ENCODE assay signal across 1 cellular context in genomic region chr16:28202147-28202746, GRCh38.
TF ChIP-seq lines count a peak whose summit lies in the region.

No MANE protein-coding gene starts in this region.

TF ChIP-seq in K562, 482 proteins besides CTCF, POLR2A, EP300 and RAD21 (continued from another document and continues in another):
- no peak for TF ChIP-seq ARID4B (CRISPR knock-in tag; IDR thresholded peaks at IDR 0.05)
- 0 out of 2 replicates have a peak, but pooled peaks have one; percentile 24 for TF ChIP-seq ZEB2 (IDR thresholded peaks at IDR 0.05)
- TF ChIP-seq IRF9 (tag; IDR thresholded peaks at IDR 0.05), result no peak
- no peak for TF ChIP-seq EHMT2 (IDR thresholded peaks at IDR 0.05)
- TF ChIP-seq ZNF583 (CRISPR knock-in tag; IDR thresholded peaks at IDR 0.05), result no peak
- no peak for TF ChIP-seq PBX2 (CRISPR knock-in tag; IDR thresholded peaks at IDR 0.05; ENCODE audit: low read depth)
- TF ChIP-seq PBX2 (tag; conservative IDR thresholded peaks at IDR 0.05; ENCODE audit: low read depth), result no peak
- no peak for TF ChIP-seq SMARCE1 (IDR thresholded peaks at IDR 0.05)
- TF ChIP-seq HMBOX1 (IDR thresholded peaks at IDR 0.05), result peak; percentile 48; the same call in 1 of the 2 replicates
- TF ChIP-seq CHCHD3 (CRISPR knock-in tag; IDR thresholded peaks at IDR 0.05), result no peak
- TF ChIP-seq MYNN (IDR thresholded peaks at IDR 0.05), result no peak
- no peak for TF ChIP-seq MYNN (CRISPR knock-in tag; IDR thresholded peaks at IDR 0.05)
- TF ChIP-seq CLOCK (CRISPR knock-in tag; IDR thresholded peaks at IDR 0.05; ENCODE audit: borderline replicate concordance), result no peak
- TF ChIP-seq GABPB2 (CRISPR knock-in tag; conservative IDR thresholded peaks at IDR 0.05), result no peak
- TF ChIP-seq ILK (tag; IDR thresholded peaks at IDR 0.05; ENCODE audit: borderline replicate concordance, low read depth), result no peak
- TF ChIP-seq SRSF1 (IDR thresholded peaks at IDR 0.05; ENCODE audit: low read depth, low read length), result no peak
- no peak for TF ChIP-seq MXI1 (IDR thresholded peaks at IDR 0.05; ENCODE audit: low read depth, low read length)
- no peak for TF ChIP-seq HOMEZ (CRISPR knock-in tag; IDR thresholded peaks at IDR 0.05)
- no peak for TF ChIP-seq ARID3B (CRISPR knock-in tag; IDR thresholded peaks at IDR 0.05; ENCODE audit: borderline replicate concordance)
- TF ChIP-seq HBP1 (CRISPR knock-in tag; IDR thresholded peaks at IDR 0.05), result no peak
- TF ChIP-seq USF2 (CRISPR knock-in tag; IDR thresholded peaks at IDR 0.05), result no peak
- TF ChIP-seq KDM4B (IDR thresholded peaks at IDR 0.05; ENCODE audit: borderline replicate concordance in 2 of 2, low read depth in 1 of 2), result no peak
- no peak for TF ChIP-seq SAFB (IDR thresholded peaks at IDR 0.05; ENCODE audit: borderline replicate concordance, low read depth, low read length)
- TF ChIP-seq CC2D1A (IDR thresholded peaks at IDR 0.05), result no peak
- no peak for TF ChIP-seq ZNF311 (CRISPR knock-in tag; IDR thresholded peaks at IDR 0.05)
- no peak for TF ChIP-seq SMARCB1 (IDR thresholded peaks at IDR 0.05; ENCODE audit: insufficient read length, low read depth)
- TF ChIP-seq ZNF398 (CRISPR knock-in tag; IDR thresholded peaks at IDR 0.05), result no peak
- no peak for TF ChIP-seq ZKSCAN1 (IDR thresholded peaks at IDR 0.05; ENCODE audit: low read depth, low read length)
- TF ChIP-seq ZNF134 (CRISPR knock-in tag; conservative IDR thresholded peaks at IDR 0.05), result no peak
- no peak for TF ChIP-seq NCOA2 (IDR thresholded peaks at IDR 0.05; ENCODE audit: partially characterized antibody in 2 of 2)
- no peak for TF ChIP-seq ZBTB49 (CRISPR knock-in tag; IDR thresholded peaks at IDR 0.05; ENCODE audit: borderline replicate concordance)
- TF ChIP-seq JUND (IDR thresholded peaks at IDR 0.05; ENCODE audit: borderline replicate concordance, low read depth, low read length), result peak; percentile 72; the same call in 1 of the 2 replicates
- peak; percentile 72; the same call in 1 of the 3 replicates for TF ChIP-seq JUND (tag; IDR thresholded peaks at IDR 0.05; ENCODE audit: borderline replicate concordance, low read depth, low read length)
- TF ChIP-seq MIER1 (IDR thresholded peaks at IDR 0.05; ENCODE audit: low read depth), result no peak
- peak; percentile 44; the same call in 1 of the 2 replicates for TF ChIP-seq CTBP1 (IDR thresholded peaks at IDR 0.05; ENCODE audit: borderline replicate concordance)
- no peak for TF ChIP-seq ZNF253 (CRISPR knock-in tag; conservative IDR thresholded peaks at IDR 0.05)
- TF ChIP-seq ZNF165 (CRISPR knock-in tag; IDR thresholded peaks at IDR 0.05; ENCODE audit: borderline replicate concordance), result no peak
- no peak for TF ChIP-seq BHLHE40 (IDR thresholded peaks at IDR 0.05; ENCODE audit: low read length)
